26 cellular contexts compared by ENCODE assay signal in genomic region chr7:31853380-31853779, GRCh38.
DNase-seq lines count a peak whose midpoint lies in the region; ATAC-seq and TF ChIP-seq lines count a peak whose summit lies in the region.
"Had no signal": no experiment of that assay in that cellular context is flagged by ENCODE, and none has a peak within 500 bp of the region (broad histone marks: within the 10 kb centered on the region; RNA-seq: fewer than 3 reads in every experiment).

No MANE protein-coding gene starts in this region.

- no peaks in the 10 kb centered on the region for H3K27me3 ChIP-seq in IMR-90 (ENCODE audit: control insufficient read depth, insufficient read depth, low read length)
- no peaks in the 10 kb centered on the region for H3K27me3 ChIP-seq in mammary epithelial cell (ENCODE audit: insufficient read depth, low read length)

- TF ChIP-seq CTCF in AG04449 (IDR thresholded peaks at IDR 0.05; ENCODE audit: insufficient read depth, low read length, missing control alignments), result no peak
- TF ChIP-seq CTCF in IMR-90 (conservative IDR thresholded peaks at IDR 0.05; ENCODE audit: low read depth, low read length), result no peak
- TF ChIP-seq CTCF in HFFc6 (IDR thresholded peaks at IDR 0.05), result no peak
- TF ChIP-seq CTCF in mammary epithelial cell (conservative IDR thresholded peaks at IDR 0.05 in 1 of 2, IDR thresholded peaks at IDR 0.05 in 1 of 2; ENCODE audit: extremely low read depth in 1 of 2, insufficient read depth in 1 of 2, low read depth in 1 of 2, low read length in 2 of 2), result no peak

- peaks cover 5% of the 10 kb centered on the region; the same call in 1 of the 2 replicates for H3K9me3 Mint-ChIP-seq in HFFc6

- H3K9me3 ChIP-seq in IMR-90 (ENCODE audit: control insufficient read depth, insufficient read depth, low read length) (no peaks in the 10 kb centered on the region), mammary epithelial cell (replicated peaks; ENCODE audit: insufficient read depth, low read length) (no peaks in the 10 kb centered on the region)

- no peak for TF ChIP-seq RAD21 in IMR-90 (IDR thresholded peaks at IDR 0.05; ENCODE audit: low read length)

- H2AFZ ChIP-seq in IMR-90 (replicated peaks; ENCODE audit: low read length, poor library complexity) (no peak overlapping the region), mammary epithelial cell (ENCODE audit: low read depth, low read length) (no peak overlapping the region)

- dilution Hi-C loops in IMR-90 (cut with HindIII; ENCODE audit: low sequenced_read_pairs, unreplicated experiment) (no loop called here), mammary epithelial cell (cut with HindIII; ENCODE audit: low sequenced_read_pairs) (no loop called here)

- in situ Hi-C loops in IMR-90 (cut with MboI; ENCODE audit: low sequenced_read_pairs) (no loop called here), mammary epithelial cell (cut with MboI; ENCODE audit: low sequenced_read_pairs in 2 of 2) (no loop called here)

- no peak overlapping the region for H3K14ac ChIP-seq in IMR-90 (replicated peaks; ENCODE audit: low read depth, low read length)

- CTCF ChIA-PET in AG04449 (lab: Yijun Ruan, JAX) (interaction anchor here (1.0 to 1.4 kb wide), 2 partner anchors 351 to 357 kb away, joined by 3 read pairs; no protein-coding TSS in a partner anchor), IMR-90 (lab: Yijun Ruan, JAX) (no interaction called here), mammary epithelial cell (lab: Charles Lee; ENCODE audit: low non-redundant PET) (no interaction called here)

- H3K9me1 ChIP-seq in IMR-90 (ENCODE audit: insufficient read depth, low read length), result no peaks in the 10 kb centered on the region; the same call in 1 of the 2 replicates

- no peak overlapping the region for H3K4me3 Mint-ChIP-seq in HFFc6
- H3K4me3 Mint-ChIP-seq: CD4-positive, alpha-beta memory T cell had no signal

- no peaks in the 10 kb centered on the region for H3K79me2 ChIP-seq in mammary epithelial cell (ENCODE audit: insufficient read depth, low read length)

- H3K27ac Mint-ChIP-seq in HFFc6, result no peak overlapping the region
- H3K27ac Mint-ChIP-seq: CD4-positive, alpha-beta memory T cell had no signal

- 0 out of 2 replicates have a peak, but pooled peaks cover 2% of the 10 kb centered on the region for H3K36me3 ChIP-seq in IMR-90 (ENCODE audit: control insufficient read depth, insufficient read depth, low read length)
- peaks cover 6% of the 10 kb centered on the region for H3K36me3 ChIP-seq in mammary epithelial cell (ENCODE audit: insufficient read depth, low read length)

- POLR2A ChIA-PET in AG04449 (lab: Yijun Ruan, JAX) (no interaction called here), IMR-90 (lab: Charles Lee; ENCODE audit: unreplicated experiment) (no interaction called here)

- no peak overlapping the region for H2BK15ac ChIP-seq in IMR-90 (ENCODE audit: low read depth, low read length)

- 67% methylated on average over 1 of the region's 5 CpGs; no CpG with 5 or more reads in 1 of the 2 experiments for WGBS in IMR-90 (ENCODE audit: extremely low coverage in 2 of 2, insufficient read length in 1 of 2), 2 experiments
- 92% methylated on average over 4 of the region's 5 CpGs for WGBS in mammary epithelial cell (ENCODE audit: low coverage, missing lambda C conversion rate)

- no peaks in the 10 kb centered on the region for H3K4me1 Mint-ChIP-seq in HFFc6 (ENCODE audit: low read depth)
- H3K4me1 Mint-ChIP-seq: CD4-positive, alpha-beta memory T cell had no signal

- no peak overlapping the region for H3K4me3 ChIP-seq in AG04449 (ENCODE audit: low read depth, low read length)
- H3K4me3 ChIP-seq in IMR-90 (ENCODE audit: insufficient read depth, low read depth, low read length), result no peak overlapping the region
- no peak overlapping the region for H3K4me3 ChIP-seq in mammary epithelial cell (replicated peaks in 1 of 3; ENCODE audit: insufficient read depth in 1 of 3, low read depth in 2 of 3, low read length in 3 of 3)
- H3K4me3 ChIP-seq: SK-N-MC had no signal

- no peak overlapping the region for H3K4me2 ChIP-seq in IMR-90 (ENCODE audit: low read depth, low read length)
- no peak overlapping the region for H3K4me2 ChIP-seq in mammary epithelial cell (ENCODE audit: insufficient read depth, low read depth, low read length)

- no TSS peak for BruUV-seq in IMR-90 (replicated peaks; lab: Mats Ljungman, UMichigan)
- BruUV-seq in mammary epithelial cell (replicated peaks; lab: Mats Ljungman, UMichigan), result no TSS peak

- H2BK120ac ChIP-seq in IMR-90 (ENCODE audit: low read depth, low read length), result no peak overlapping the region

- H3K4ac ChIP-seq in IMR-90 (ENCODE audit: low read depth, low read length), result no peak overlapping the region

- H3K23ac ChIP-seq in IMR-90 (ENCODE audit: low read depth, low read length), result no peak overlapping the region

- no peak overlapping the region for H4K5ac ChIP-seq in IMR-90 (ENCODE audit: low read depth, low read length)

- no peak overlapping the region for H2BK20ac ChIP-seq in IMR-90 (ENCODE audit: low read depth, low read length)

- H2BK5ac ChIP-seq in IMR-90 (ENCODE audit: low read depth, low read length, poor library complexity, severe bottlenecking), result no peak overlapping the region

- H3K4me1 ChIP-seq in IMR-90 (ENCODE audit: control insufficient read depth, insufficient read depth, low read length) (peaks cover 1% of the 10 kb centered on the region; the same call in 1 of the 2 replicates), mammary epithelial cell (ENCODE audit: insufficient read depth, low read length) (no peaks in the 10 kb centered on the region)

- intact Hi-C loops in IMR-90 (cut with micrococcal nuclease) (no loop called here), mammary epithelial cell (cut with micrococcal nuclease) (no loop called here)

- H3K18ac ChIP-seq in IMR-90 (ENCODE audit: low read depth, low read length), result no peak overlapping the region

- no peak overlapping the region for H2AK5ac ChIP-seq in IMR-90 (ENCODE audit: low read depth, low read length)

- no peak overlapping the region for H4K8ac ChIP-seq in IMR-90 (ENCODE audit: low read depth in 2 of 2, low read length in 2 of 2)

- no peak overlapping the region for H3K9ac ChIP-seq in IMR-90 (ENCODE audit: low read depth, low read length)
- no peak overlapping the region for H3K9ac ChIP-seq in mammary epithelial cell (ENCODE audit: insufficient read depth, low read length)

- no peak overlapping the region for H2AK9ac ChIP-seq in IMR-90 (replicated peaks; ENCODE audit: low read depth, low read length, poor library complexity)

- H4K91ac ChIP-seq in IMR-90 (ENCODE audit: insufficient read depth, low read depth, low read length), result no peak overlapping the region

- peak; percentile 30 for DNase-seq in DMS53 (lab: John Stamatoyannopoulos, UW)
- no peak for DNase-seq in DMS53 treated with DMSO at 0.1 percent for 48 hours (lab: John Stamatoyannopoulos, UW; ENCODE audit: unreplicated experiment)
- peak; percentile 4 for DNase-seq in AG04449 (ENCODE audit: low read depth, low spot score)
- peak; percentile 13 for DNase-seq in EL
- peak; percentile 35 for DNase-seq in IMR-90
- no peak for DNase-seq in activated CD4-positive, alpha-beta T cell treated with anti-CD3 and anti-CD28 coated beads for 4 hours
- no peak for DNase-seq in HFFc6
- no peak for DNase-seq in mammary epithelial cell
- DNase-seq: C1 segment of cervical spinal cord; CD4-positive, alpha-beta memory T cell; COR-L47; DMS79; GOT3; NCI-H1048; NCI-H1417; NCI-H1694; NCI-H2081 treated with DMSO at 0.1 percent for 48 hours; NCI-H2171; NCI-H226; NCI-H510A; NCI-H69; SIG-M5 had no signal

- ATAC-seq in IMR-90 (ENCODE audit: low read depth), result no peak
- ATAC-seq: HCT116 had no signal

- no peak for TF ChIP-seq POLR2A in IMR-90 (IDR thresholded peaks at IDR 0.05; ENCODE audit: low read depth, low read length)

- H3K79me1 ChIP-seq in IMR-90 (ENCODE audit: low read depth in 1 of 2, low read length in 2 of 2), result no peaks in the 10 kb centered on the region; a peak in 1 of 4 replicates

- H3K27ac ChIP-seq in IMR-90 (ENCODE audit: insufficient read depth, low read length) (no peak overlapping the region), mammary epithelial cell (ENCODE audit: insufficient read depth, low read depth, low read length) (no peak overlapping the region)
- H3K27ac ChIP-seq: 22Rv1, RWPE1, SK-N-MC had no signal

- H3K36me3 Mint-ChIP-seq in HFFc6 (ENCODE audit: low read depth), result no peaks in the 10 kb centered on the region; the same call in 1 of the 2 replicates
- H3K36me3 Mint-ChIP-seq: CD4-positive, alpha-beta memory T cell had no signal

- no peaks in the 10 kb centered on the region for H3K27me3 Mint-ChIP-seq in HFFc6 (ENCODE audit: insufficient read depth)
- H3K27me3 Mint-ChIP-seq: CD4-positive, alpha-beta memory T cell had no signal

- H4K20me1 ChIP-seq in IMR-90 (ENCODE audit: insufficient read depth, low read length), result no peaks in the 10 kb centered on the region
- H4K20me1 ChIP-seq in mammary epithelial cell (ENCODE audit: insufficient read depth, low read length), result no peaks in the 10 kb centered on the region

- H3K56ac ChIP-seq in IMR-90 (ENCODE audit: extremely low read depth, insufficient read depth, low read length), result no peak overlapping the region

TF ChIP-seq in IMR-90, 13 proteins besides CTCF, POLR2A, EP300 and RAD21:
- TF ChIP-seq RCOR1 (IDR thresholded peaks at IDR 0.05; ENCODE audit: insufficient replicate concordance, low read length) (no peak), CHD1 (IDR thresholded peaks at IDR 0.05; ENCODE audit: low read depth, low read length) (no peak)

Comparison
In these comparisons a context has a peak if more than half of its experiments do, and no peak if none do; other contexts are left out.
1. DNase-seq: peak in DMS53 (single experiment), AG04449 (single experiment), EL (single experiment) and IMR-90 (single experiment); none in DMS53 treated with DMSO at 0.1 percent for 48 hours (single experiment), activated CD4-positive, alpha-beta T cell treated with anti-CD3 and anti-CD28 coated beads for 4 hours (0 of 2), HFFc6 (single experiment) and mammary epithelial cell (single experiment).